ENCODE assay signal across 8 cellular contexts in the genomic region with DNA sequence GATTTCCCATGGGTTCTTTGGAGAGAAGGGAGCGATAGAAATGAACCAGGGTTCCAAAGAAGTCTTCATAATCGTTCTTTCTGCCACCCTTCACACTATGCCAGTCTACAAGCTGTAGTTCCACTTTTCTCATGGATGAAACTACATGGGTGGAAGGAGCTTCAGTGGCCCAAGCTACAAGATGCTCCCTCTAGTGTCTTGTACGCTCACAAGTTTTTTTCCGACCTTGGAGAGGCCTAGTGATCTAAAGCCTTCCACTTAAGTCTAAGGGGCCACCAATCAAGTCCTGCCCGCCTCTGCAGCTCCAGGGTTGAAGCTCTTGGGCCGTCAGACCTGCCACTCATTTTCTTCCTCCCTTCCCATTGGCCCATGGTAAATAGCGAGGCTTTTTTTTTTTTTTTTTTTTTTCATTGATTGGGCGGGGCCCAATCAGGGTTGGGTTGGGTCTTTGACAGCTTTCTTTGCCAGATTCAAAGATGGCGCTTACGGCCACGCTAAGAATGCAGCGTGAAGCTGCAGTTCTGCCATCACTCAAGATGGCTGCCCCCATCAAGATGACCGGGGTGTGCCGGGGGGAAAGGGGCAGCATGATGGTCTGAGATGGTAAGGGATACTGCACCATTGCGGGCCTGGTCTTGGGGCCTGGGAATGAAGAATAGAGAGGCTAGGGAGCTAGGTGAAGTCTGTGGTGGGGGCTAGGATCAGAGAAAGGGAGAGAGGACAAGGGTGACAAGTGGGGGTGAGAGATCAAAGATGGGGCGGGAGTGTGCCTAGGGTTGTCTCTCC. TPM values are rescaled to one million over a fixed set of nuclear protein-coding genes. Genes with fewer than 3 reads are reported as not detected.
DNase-seq lines count a peak whose midpoint lies in the region; ATAC-seq, FAIRE-seq and TF ChIP-seq lines count a peak whose summit lies in the region.

A gene (plus strand): TSS at position 527 of the 786 bp plus-strand sequence. CDS start 430 bp downstream, outside the sequence.

- no peaks in the 10 kb centered on the region for H3K9me3 Mint-ChIP-seq in T-helper 1 cell treated with Interleukin-12 subunit alpha and Interleukin-12 subunit beta and Interleukin-4 antibody, amounts not matched to agents 30 μg/mL and 1 μg/mL, for 36 hours

- TF ChIP-seq CTCF in prostate gland (IDR thresholded peaks at IDR 0.05): peak in 3 of 4 experiments; percentile 31 to 49 (median 47)

- H3K27ac ChIP-seq in angular gyrus (ENCODE audit: low read depth, low read length) (peak within 1 kb of the TSS; percentile 91), prostate gland (peak within 1 kb of the TSS; percentile 58 to 67)

- H3K4me3 Mint-ChIP-seq in T-helper 1 cell treated with Interleukin-12 subunit alpha and Interleukin-12 subunit beta and Interleukin-4 antibody, amounts not matched to agents 30 μg/mL and 1 μg/mL, for 36 hours: peak within 1 kb of the TSS; percentile 98

- no peak for FAIRE-seq in urothelium cell line (lab: Jason Lieb, UNC)

- H3K4me1 ChIP-seq in prostate gland (replicated peaks): peaks cover 4% of the 10 kb centered on the region

- intact Hi-C loops in left ventricle myocardium superior (cut with micrococcal nuclease) (loop anchor here (10.0 kb wide), 2 partner anchors 79 to 159 kb away; a partner anchor contains a TSS), prostate gland (cut with DNase I) (loop anchor here (2.0 to 5.0 kb wide), 2 partner anchors 142 to 157 kb away; a partner anchor contains a TSS)

- H3K27me3 ChIP-seq in prostate gland (replicated peaks; ENCODE audit: insufficient read depth): no peaks in the 10 kb centered on the region

- H3K4me1 Mint-ChIP-seq in T-helper 1 cell treated with Interleukin-12 subunit alpha and Interleukin-12 subunit beta and Interleukin-4 antibody, amounts not matched to agents 30 μg/mL and 1 μg/mL, for 36 hours (ENCODE audit: low read depth): peaks cover 29% of the 10 kb centered on the region

- DNase-seq in NCI-H146 treated with DMSO at 0.1 percent for 48 hours (lab: John Stamatoyannopoulos, UW; ENCODE audit: unreplicated experiment) (peak; percentile 95), left ventricle myocardium superior (peak; percentile 90), prostate gland (ENCODE audit: low spot score) (peak; percentile 85), urothelium cell line (ENCODE audit: low spot score) (peak; percentile 95)

- peak within 1 kb of the TSS; percentile 57 to 58 for H3K4me3 ChIP-seq in prostate gland

- TF ChIP-seq POLR2A in GM15510 (IDR thresholded peaks at IDR 0.05; ENCODE audit: borderline replicate concordance, extremely low read depth, insufficient read length) (peak; percentile 58), prostate gland (IDR thresholded peaks at IDR 0.05) (peak; percentile 14)

- peaks cover 0 to 3% of the 10 kb centered on the region in 2 donors for H3K36me3 ChIP-seq in prostate gland

- no peaks in the 10 kb centered on the region for H3K27me3 Mint-ChIP-seq in T-helper 1 cell treated with Interleukin-12 subunit alpha and Interleukin-12 subunit beta and Interleukin-4 antibody, amounts not matched to agents 30 μg/mL and 1 μg/mL, for 36 hours (ENCODE audit: low read depth)

- peak within 1 kb of the TSS; percentile 99 for H3K27ac Mint-ChIP-seq in T-helper 1 cell treated with Interleukin-12 subunit alpha and Interleukin-12 subunit beta and Interleukin-4 antibody, amounts not matched to agents 30 μg/mL and 1 μg/mL, for 36 hours

- no peaks in the 10 kb centered on the region for H3K9me3 ChIP-seq in prostate gland

- ATAC-seq in HG02884 (IDR thresholded peaks at IDR 0.05; ENCODE audit: unreplicated experiment) (peak; percentile 93), left ventricle myocardium superior (peak; percentile 96)

- peaks cover 24% of the 10 kb centered on the region for H3K36me3 Mint-ChIP-seq in T-helper 1 cell treated with Interleukin-12 subunit alpha and Interleukin-12 subunit beta and Interleukin-4 antibody, amounts not matched to agents 30 μg/mL and 1 μg/mL, for 36 hours (ENCODE audit: low read depth)

- 11% methylated on average over 16 of the region's 16 CpGs for whole genome bisulfite sequencing in prostate gland

RNA-seq across cellular contexts. Expression of the gene that starts here (rescaled TPM):
- total RNA-seq in left ventricle myocardium superior (41.8 TPM), prostate gland (10 to 100 TPM in 1 of 2 donors, 1 to 10 TPM in 1; 7.5 to 15.6 TPM)

Comparison
In these comparisons a context has a peak if more than half of its experiments do, and no peak if none do; other contexts are left out.
1. Peak in every context shown above with its lines: DNase-seq, ATAC-seq, H3K4me3 ChIP-seq and H3K27ac ChIP-seq.